In genomic region chr18:23887035-23887434, GRCh38 we compare ENCODE assay signal across 22 cellular contexts.
DNase-seq lines count a peak whose midpoint lies in the region; ATAC-seq and TF ChIP-seq lines count a peak whose summit lies in the region.
"Had no signal": no experiment of that assay in that cellular context is flagged by ENCODE, and none has a peak within 500 bp of the region (broad histone marks: within the 10 kb centered on the region; RNA-seq: fewer than 3 reads in every experiment).

No MANE protein-coding gene starts in this region.

- H3K36me3 Mint-ChIP-seq in activated naive CD8-positive, alpha-beta T cell, result no peaks in the 10 kb centered on the region
- H3K36me3 Mint-ChIP-seq in activated naive CD8-positive, alpha-beta T cell treated with anti-CD3 and anti-CD28 coated beads for 36 hours, result peaks cover 1% of the 10 kb centered on the region
- H3K36me3 Mint-ChIP-seq: CD4-positive, CD25-positive, alpha-beta regulatory T cell; type B pancreatic cell had no signal

- H3K36me3 ChIP-seq in upper lobe of right lung, result no peaks in the 10 kb centered on the region
- H3K36me3 ChIP-seq in SK-N-SH (replicated peaks in 1 of 2; ENCODE audit: control insufficient read depth in 1 of 2, insufficient read depth in 2 of 2, low read length in 1 of 2), result no peaks in the 10 kb centered on the region
- no peaks in the 10 kb centered on the region for H3K36me3 ChIP-seq in SJCRH30
- H3K36me3 ChIP-seq: cardiac muscle cell, right atrium auricular region had no signal

- no peak for TF ChIP-seq EP300 in SK-N-SH (IDR thresholded peaks at IDR 0.05; ENCODE audit: borderline replicate concordance in 1 of 2, low read depth in 1 of 2, low read length in 1 of 2)

- H3K27me3 ChIP-seq in upper lobe of right lung (no peaks in the 10 kb centered on the region), SK-N-SH (ENCODE audit: insufficient read depth) (no peaks in the 10 kb centered on the region), SJCRH30 (no peaks in the 10 kb centered on the region)
- H3K27me3 ChIP-seq: cardiac muscle cell, esophagus squamous epithelium, right atrium auricular region had no signal

- no peaks in the 10 kb centered on the region for H3K9me2 ChIP-seq in SK-N-SH

- CTCF ChIA-PET in SK-N-SH (lab: Yijun Ruan, JAX), result interaction anchor here (1.9 kb wide), 1 partner anchor 31 kb away, joined by 12 read pairs; no protein-coding TSS in a partner anchor

- no peaks in the 10 kb centered on the region for H4K20me1 ChIP-seq in SK-N-SH (ENCODE audit: insufficient read depth)

- no peak for DNase-seq in activated naive CD8-positive, alpha-beta T cell treated with anti-CD3 and anti-CD28 coated beads for 36 hours
- DNase-seq in NCI-H2081 treated with DMSO at 0.1 percent for 48 hours (lab: John Stamatoyannopoulos, UW) (peak; percentile 91), SHP77 treated with DMSO at 0.1 percent for 48 hours (lab: John Stamatoyannopoulos, UW) (peak; percentile 80), upper lobe of right lung (no peak), SK-N-SH (no peak), SJCRH30 (no peak)
- DNase-seq: activated CD4-positive, CD25-positive, alpha-beta regulatory T cell treated with anti-CD3 and anti-CD28 coated beads, Interleukin-2, amount 50 U/mL, for 72 hours; activated CD8-positive, alpha-beta memory T cell treated with anti-CD3 and anti-CD28 coated beads for 24 hours; activated naive CD8-positive, alpha-beta T cell treated with anti-CD3 and anti-CD28 coated beads, Interleukin-2, amount 50 U/mL, for 24 hours; CD4-positive, CD25-positive, alpha-beta regulatory T cell; esophagus squamous epithelium; GOT3; mucosa of descending colon; PC-3; T-helper 9 cell had no signal

- H3K27ac Mint-ChIP-seq in activated naive CD8-positive, alpha-beta T cell, result peak overlapping the region; percentile 30
- H3K27ac Mint-ChIP-seq in activated naive CD8-positive, alpha-beta T cell treated with anti-CD3 and anti-CD28 coated beads for 36 hours, result no peak overlapping the region
- H3K27ac Mint-ChIP-seq: activated naive CD8-positive, alpha-beta T cell treated with anti-CD3 and anti-CD28 coated beads, Interleukin-2, amount 50 U/mL, for 24 hours; stimulated activated naive CD8-positive, alpha-beta T cell treated with anti-CD3 and anti-CD28 coated beads, Interleukin-15, Interleukin-2, amounts not matched to agents 100 ng/mL and 50 ng/mL, for 24 hours; type B pancreatic cell had no signal

- POLR2A ChIA-PET in SK-N-SH (lab: Yijun Ruan, JAX), result no interaction called here

- TF ChIP-seq RAD21 in SK-N-SH (IDR thresholded peaks at IDR 0.05; ENCODE audit: low read length), result no peak

- H3K4me1 ChIP-seq in upper lobe of right lung (peaks cover 17% of the 10 kb centered on the region), SK-N-SH (ENCODE audit: control insufficient read depth in 1 of 2, insufficient read depth in 2 of 2, low read depth in 1 of 2, low read length in 1 of 2) (peaks cover 6 to 34% of the 10 kb centered on the region in 2 experiments; a peak in 3 of 4 replicates), SJCRH30 (peaks cover 12% of the 10 kb centered on the region; the same call in 1 of the 2 replicates)

- H3F3A ChIP-seq in SK-N-SH (replicated peaks; ENCODE audit: insufficient read depth), result peaks cover 10% of the 10 kb centered on the region

- peaks cover 32% of the 10 kb centered on the region for H3K4me1 Mint-ChIP-seq in activated naive CD8-positive, alpha-beta T cell (ENCODE audit: low read depth)
- H3K4me1 Mint-ChIP-seq in activated naive CD8-positive, alpha-beta T cell treated with anti-CD3 and anti-CD28 coated beads for 36 hours, result peaks cover 30% of the 10 kb centered on the region

- no peak overlapping the region for H2AFZ ChIP-seq in SK-N-SH (ENCODE audit: low read depth)

- H3K9me3 Mint-ChIP-seq in activated naive CD8-positive, alpha-beta T cell (ENCODE audit: low read depth), result no peaks in the 10 kb centered on the region
- H3K9me3 Mint-ChIP-seq in activated naive CD8-positive, alpha-beta T cell treated with anti-CD3 and anti-CD28 coated beads for 36 hours, result no peaks in the 10 kb centered on the region
- H3K9me3 Mint-ChIP-seq: activated naive CD8-positive, alpha-beta T cell treated with anti-CD3 and anti-CD28 coated beads, Interleukin-2, amount 50 U/mL, for 24 hours; stimulated activated naive CD8-positive, alpha-beta T cell treated with anti-CD3 and anti-CD28 coated beads, Interleukin-15, Interleukin-2, amounts not matched to agents 100 ng/mL and 50 ng/mL, for 24 hours had no signal

- H3K9me3 ChIP-seq in upper lobe of right lung (no peaks in the 10 kb centered on the region), SK-N-SH (no peaks in the 10 kb centered on the region), SJCRH30 (replicated peaks) (no peaks in the 10 kb centered on the region)
- H3K9me3 ChIP-seq: esophagus squamous epithelium, mucosa of descending colon, right atrium auricular region had no signal

- H3K4me3 ChIP-seq in upper lobe of right lung, result no peak overlapping the region
- no peak overlapping the region for H3K4me3 ChIP-seq in SK-N-SH (ENCODE audit: low read depth in 2 of 2, low read length in 1 of 2)
- no peak overlapping the region for H3K4me3 ChIP-seq in SJCRH30
- H3K4me3 ChIP-seq: cardiac muscle cell, esophagus squamous epithelium, mucosa of descending colon, right atrium auricular region, SK-N-MC had no signal

- ATAC-seq in upper lobe of right lung (no peak), HG03565 (IDR thresholded peaks at IDR 0.05; ENCODE audit: unreplicated experiment) (no peak)
- ATAC-seq: activated naive CD8-positive, alpha-beta T cell treated with anti-CD3 and anti-CD28 coated beads, Interleukin-2, amount 50 U/mL, for 24 hours; mucosa of descending colon; PC-3 had no signal

- H3K4me2 ChIP-seq in SK-N-SH, result no peak overlapping the region

- no peak overlapping the region for H3K4me3 Mint-ChIP-seq in activated naive CD8-positive, alpha-beta T cell
- no peak overlapping the region for H3K4me3 Mint-ChIP-seq in activated naive CD8-positive, alpha-beta T cell treated with anti-CD3 and anti-CD28 coated beads for 36 hours
- H3K4me3 Mint-ChIP-seq: activated naive CD8-positive, alpha-beta T cell treated with anti-CD3 and anti-CD28 coated beads, Interleukin-2, amount 50 U/mL, for 24 hours; CD4-positive, CD25-positive, alpha-beta regulatory T cell; stimulated activated naive CD8-positive, alpha-beta T cell treated with anti-CD3 and anti-CD28 coated beads, Interleukin-15, Interleukin-2, amounts not matched to agents 100 ng/mL and 50 ng/mL, for 24 hours; type B pancreatic cell had no signal

- H3K27ac ChIP-seq in upper lobe of right lung (peak overlapping the region; percentile 11), SK-N-SH (ENCODE audit: low read depth in 2 of 2, low read length in 1 of 2) (peak overlapping the region in 1 of 2 experiments; percentile 2; a peak in 1 of 4 replicates), SJCRH30 (no peak overlapping the region)
- H3K27ac ChIP-seq: cardiac muscle cell, right atrium auricular region, SK-N-MC had no signal

- H3K79me2 ChIP-seq in SK-N-SH (ENCODE audit: insufficient read depth), result no peaks in the 10 kb centered on the region

- WGBS in SK-N-SH (ENCODE audit: low lambda C conversion rate), result 92% methylated on average over 3 of the region's 3 CpGs

- intact Hi-C loops in upper lobe of right lung (cut with DNase I), result no loop called here

- H3K9ac ChIP-seq in SK-N-SH, result no peak overlapping the region

- no peaks in the 10 kb centered on the region for H3K27me3 Mint-ChIP-seq in activated naive CD8-positive, alpha-beta T cell
- H3K27me3 Mint-ChIP-seq in activated naive CD8-positive, alpha-beta T cell treated with anti-CD3 and anti-CD28 coated beads for 36 hours, result no peaks in the 10 kb centered on the region
- H3K27me3 Mint-ChIP-seq: activated naive CD8-positive, alpha-beta T cell treated with anti-CD3 and anti-CD28 coated beads, Interleukin-2, amount 50 U/mL, for 24 hours; stimulated activated naive CD8-positive, alpha-beta T cell treated with anti-CD3 and anti-CD28 coated beads, Interleukin-15, Interleukin-2, amounts not matched to agents 100 ng/mL and 50 ng/mL, for 24 hours; type B pancreatic cell had no signal

- TF ChIP-seq CTCF in upper lobe of right lung (IDR thresholded peaks at IDR 0.05), result no peak
- no peak for TF ChIP-seq CTCF in SK-N-SH (IDR thresholded peaks at IDR 0.05)

TF ChIP-seq in SK-N-SH, 30 proteins besides CTCF, POLR2A, EP300 and RAD21 (continues in another document):
- no peak for TF ChIP-seq IRF3 (IDR thresholded peaks at IDR 0.05; ENCODE audit: low read depth, low read length)
- no peak for TF ChIP-seq MEF2A (IDR thresholded peaks at IDR 0.05; ENCODE audit: borderline replicate concordance, low read depth)
- no peak for TF ChIP-seq TCF12 (IDR thresholded peaks at IDR 0.05)
- no peak for TF ChIP-seq YY1 (IDR thresholded peaks at IDR 0.05; ENCODE audit: low read depth)
- TF ChIP-seq RXRA (IDR thresholded peaks at IDR 0.05; ENCODE audit: borderline replicate concordance, low read depth), result no peak
- TF ChIP-seq PBX3 (IDR thresholded peaks at IDR 0.05), result no peak
- TF ChIP-seq TAF1 (IDR thresholded peaks at IDR 0.05; ENCODE audit: borderline replicate concordance, low read depth, low read length), result no peak
- no peak for TF ChIP-seq NFIC (IDR thresholded peaks at IDR 0.05; ENCODE audit: borderline replicate concordance)
- no peak for TF ChIP-seq FOXM1 (IDR thresholded peaks at IDR 0.05; ENCODE audit: low read depth)
- TF ChIP-seq SMC3 (IDR thresholded peaks at IDR 0.05; ENCODE audit: low read depth, low read length), result no peak

Comparison
In these comparisons a context has a peak if more than half of its experiments do, and no peak if none do; other contexts are left out.
1. DNase-seq: peak in NCI-H2081 treated with DMSO at 0.1 percent for 48 hours (single experiment) and SHP77 treated with DMSO at 0.1 percent for 48 hours (single experiment); none in activated naive CD8-positive, alpha-beta T cell treated with anti-CD3 and anti-CD28 coated beads for 36 hours (single experiment), upper lobe of right lung (single experiment), SK-N-SH (single experiment) and SJCRH30 (0 of 2).